Comparison of ENCODE assay signal across 7 cellular contexts in the genomic region with DNA sequence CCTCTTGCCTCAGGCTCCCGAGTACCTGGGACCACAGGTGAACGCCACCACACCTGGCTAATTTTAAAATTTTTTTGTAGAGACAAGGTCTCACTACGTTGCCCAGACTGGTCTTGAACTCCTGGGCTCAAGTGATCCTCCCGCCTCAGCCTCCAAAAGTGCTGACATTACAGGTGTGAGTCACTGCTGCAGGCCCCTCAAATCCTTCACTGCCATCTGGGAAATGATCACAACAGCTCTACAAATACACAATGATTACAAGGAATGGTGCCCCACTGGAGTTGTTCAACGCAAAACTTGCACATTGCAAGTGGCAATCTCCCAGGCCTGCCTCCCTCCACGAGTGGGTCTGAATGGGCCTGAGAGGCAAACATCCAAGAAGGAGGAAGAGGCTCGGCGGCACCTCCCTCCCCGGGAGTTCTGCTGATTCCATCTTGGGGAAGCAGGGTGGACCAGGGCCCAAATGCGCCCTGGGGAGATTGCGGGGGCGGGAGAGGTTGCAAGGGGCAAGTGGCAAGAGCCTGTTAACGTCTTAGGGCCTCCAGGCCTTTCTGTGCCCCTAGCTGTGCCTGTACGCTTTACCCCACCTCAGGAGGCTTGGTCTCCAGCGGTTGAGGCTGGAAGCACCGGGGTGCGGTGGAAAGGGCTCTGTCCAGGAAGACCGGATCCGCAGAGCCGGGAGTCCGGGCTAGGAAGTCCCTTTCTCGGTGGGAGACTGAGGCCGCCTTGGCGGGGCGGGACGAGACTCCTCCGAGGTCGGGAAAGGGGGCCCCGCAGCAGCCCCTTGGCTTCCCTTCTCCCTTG. TPM values are rescaled to one million over a fixed set of nuclear protein-coding genes. Genes with fewer than 3 reads are reported as not detected.
DNase-seq lines count a peak whose midpoint lies in the region; ATAC-seq, FAIRE-seq and TF ChIP-seq lines count a peak whose summit lies in the region.

No MANE protein-coding gene starts in this region.

- H3K27me3 ChIP-seq in WERI-Rb-1 (ENCODE audit: insufficient read depth, low read depth, severe bottlenecking): no peaks in the 10 kb centered on the region

- H3K36me3 ChIP-seq in WERI-Rb-1: no peaks in the 10 kb centered on the region

- no peaks in the 10 kb centered on the region for H3K9me3 ChIP-seq in WERI-Rb-1 (ENCODE audit: severe bottlenecking)

- no peak for FAIRE-seq in GM19239 (lab: Jason Lieb, UNC)

- H3K27ac ChIP-seq in WERI-Rb-1: peak overlapping the region; percentile 67

- TF ChIP-seq CTCF in HFF-Myc (IDR thresholded peaks at IDR 0.05; ENCODE audit: low read depth, low read length, missing control alignments) (no peak), WERI-Rb-1 (IDR thresholded peaks at IDR 0.05; ENCODE audit: low read depth, low read length) (no peak)

- DNase-seq in HFF-Myc (ENCODE audit: extremely low read depth, low read depth): no peak
- no peak for DNase-seq in WERI-Rb-1
- DNase-seq in left cardiac atrium: peak; percentile 76
- peak; percentile 86 for DNase-seq in sciatic nerve (ENCODE audit: low spot score)
- DNase-seq in germinal center (ENCODE audit: low spot score): no peak
- DNase-seq in GM19239 (ENCODE audit: insufficient read length, low spot score): no peak

- H3K4me3 ChIP-seq in HFF-Myc (replicated peaks; ENCODE audit: low read depth, low read length): peak overlapping the region; percentile 86
- peak overlapping the region; percentile 49 for H3K4me3 ChIP-seq in WERI-Rb-1 (ENCODE audit: low read depth, low read length)

- ATAC-seq in left cardiac atrium: peak; percentile 13 to 22
- ATAC-seq in sciatic nerve: peak; percentile 23
- ATAC-seq in GM18498 (IDR thresholded peaks at IDR 0.05; ENCODE audit: unreplicated experiment): no peak

- intact Hi-C loops in left cardiac atrium (cut with DNase I): loop anchor here (5.0 kb wide), 3 partner anchors 35 to 115 kb away; no protein-coding TSS in a partner anchor
- intact Hi-C loops in sciatic nerve (cut with DNase I): loop anchor here (5.0 kb wide), 2 partner anchors 35 to 90 kb away; no protein-coding TSS in a partner anchor

RNA-seq across cellular contexts. Expression of a gene that starts 0.7 kb away (rescaled TPM):
- total RNA-seq in left cardiac atrium: 100 to 1,000 TPM; 443 to 470 TPM
- total RNA-seq in sciatic nerve: 680 TPM

RNA-seq across cellular contexts. Expression of a gene that starts 24.9 kb away (rescaled TPM):
- total RNA-seq in left cardiac atrium: 1 to 10 TPM in 1 of 2 donors, under 1 TPM in 1; 0.47 to 4.2 TPM
- total RNA-seq in sciatic nerve: 1.4 TPM

RNA-seq across cellular contexts. Expression of a gene that starts 58.8 kb away (rescaled TPM):
- total RNA-seq in left cardiac atrium: not detected
- 0.36 TPM for total RNA-seq in sciatic nerve

Comparison
In these comparisons a context has a peak if more than half of its experiments do, and no peak if none do; other contexts are left out.
1. DNase-seq: peak in left cardiac atrium (single experiment) and sciatic nerve (single experiment); none in HFF-Myc (single experiment), WERI-Rb-1 (single experiment), germinal center (single experiment) and GM19239 (single experiment).